32 cellular contexts compared by ENCODE assay signal in genomic region chr11:69921429-69922014, GRCh38.
A peak's percentile ranks its signal among the peaks of the same experiment; 100 is the strongest.
DNase-seq lines count a peak whose midpoint lies in the region; ATAC-seq, FAIRE-seq and TF ChIP-seq lines count a peak whose summit lies in the region.
"Had no signal": no experiment of that assay in that cellular context is flagged by ENCODE, and none has a peak within 500 bp of the region (broad histone marks: within the 10 kb centered on the region; RNA-seq: fewer than 3 reads in every experiment).

No MANE protein-coding gene starts in this region.

- peaks cover 4% of the 10 kb centered on the region for H3K4me1 Mint-ChIP-seq in activated T-cell treated with anti-CD3 and anti-CD28 coated beads, Interleukin-2, amount 50 U/mL, for 4 hours (ENCODE audit: low read depth)
- H3K4me1 Mint-ChIP-seq in CD14-positive monocyte, result no peaks in the 10 kb centered on the region
- H3K4me1 Mint-ChIP-seq: GM23338 had no signal

- 0 out of 2 replicates have a peak overlapping the region, but pooled peaks have one; percentile 48 for H2BK20ac ChIP-seq in H1 (ENCODE audit: low read length)

- intact Hi-C loops in CD14-positive monocyte (cut with micrococcal nuclease), result loop anchor here in 1 of 2 donors (5.0 kb wide), 1 partner anchor 271 kb away; no protein-coding TSS in a partner anchor

- POLR2A ChIA-PET in H1 (lab: Charles Lee; ENCODE audit: partially characterized antibody), result no interaction called here

- no peaks in the 10 kb centered on the region for H3K9me3 Mint-ChIP-seq in activated T-cell treated with anti-CD3 and anti-CD28 coated beads, Interleukin-2, amount 50 U/mL, for 4 hours
- peaks cover 2 to 8% (median 5%) of the 10 kb centered on the region in 7 donors for H3K9me3 Mint-ChIP-seq in CD14-positive monocyte
- H3K9me3 Mint-ChIP-seq: activated T-helper 1 cell treated with anti-CD3 and anti-CD28 coated beads, Interleukin-12 subunit alpha, Interleukin-12 subunit beta, Interleukin-2, Interleukin-4 antibody, amounts not matched to agents 30 ng/mL and 10 ng/mL and 1 ng/mL, durations not matched to agents 14 hours and 24 hours and 36 hours; GM23338; naive thymus-derived CD8-positive, alpha-beta T cell; T-helper 1 cell treated with Interleukin-12 subunit alpha and Interleukin-12 subunit beta and Interleukin-4 antibody, amounts not matched to agents 30 μg/mL and 1 μg/mL, for 36 hours had no signal

- no peak overlapping the region for H4K5ac ChIP-seq in H1 (ENCODE audit: insufficient read length, low read depth, low read length)

- no peak overlapping the region for H3K4me3 Mint-ChIP-seq in activated T-cell treated with anti-CD3 and anti-CD28 coated beads, Interleukin-2, amount 50 U/mL, for 4 hours
- no peak overlapping the region for H3K4me3 Mint-ChIP-seq in CD14-positive monocyte
- H3K4me3 Mint-ChIP-seq: activated naive CD8-positive, alpha-beta T cell; activated T-helper 1 cell treated with anti-CD3 and anti-CD28 coated beads, Interleukin-12 subunit alpha, Interleukin-12 subunit beta, Interleukin-2, Interleukin-4 antibody, amounts not matched to agents 30 ng/mL and 10 ng/mL and 1 ng/mL, durations not matched to agents 14 hours and 24 hours and 36 hours; GM23338; naive thymus-derived CD8-positive, alpha-beta T cell; T-helper 1 cell treated with Interleukin-12 subunit alpha and Interleukin-12 subunit beta and Interleukin-4 antibody, amounts not matched to agents 30 μg/mL and 1 μg/mL, for 36 hours had no signal

- no peak overlapping the region for H3K9ac ChIP-seq in H1 (replicated peaks in 1 of 4; ENCODE audit: extremely low read depth in 1 of 4, low read depth in 3 of 4, low read length in 3 of 4)
- peak overlapping the region; percentile 3 for H3K9ac ChIP-seq in neuronal stem cell (ENCODE audit: low read depth, low read length, poor library complexity)

- H3K23ac ChIP-seq in H1 (ENCODE audit: insufficient read length) (no peak overlapping the region), neuronal stem cell (ENCODE audit: low read depth, low read length, poor library complexity) (peak overlapping the region; percentile 90)

- H3K4me2 ChIP-seq in H1 (ENCODE audit: insufficient read depth in 1 of 2, low read depth in 2 of 2, low read length in 2 of 2), result no peak overlapping the region
- H3K4me2 ChIP-seq in neuronal stem cell (ENCODE audit: insufficient read depth, low read length, poor library complexity, severe bottlenecking), result no peak overlapping the region
- H3K4me2 ChIP-seq: GM23338 had no signal

- H3K9me3 ChIP-seq in H1 (ENCODE audit: insufficient read depth in 2 of 2, low read depth in 1 of 2, low read length in 1 of 2), result no peaks in the 10 kb centered on the region
- H3K9me3 ChIP-seq in neuronal stem cell (replicated peaks in 1 of 2; ENCODE audit: control insufficient read depth in 2 of 2, insufficient read depth in 1 of 2, low read depth in 1 of 2, low read length in 2 of 2), result no peaks in the 10 kb centered on the region
- H3K9me3 ChIP-seq: colonic mucosa, testis, uterus had no signal

- CTCF ChIA-PET in H1 (lab: Charles Lee; ENCODE audit: partially characterized antibody), result interaction anchor here (0.6 to 5.0 kb wide), 23 partner anchors 11 to 275 kb away, joined by 3 to 46 read pairs (median 4); no protein-coding TSS in a partner anchor

- TF ChIP-seq CTCF in CD14-positive monocyte (IDR thresholded peaks at IDR 0.05), result no peak
- TF ChIP-seq CTCF in H1 (IDR thresholded peaks at IDR 0.05; ENCODE audit: control extremely low read depth in 1 of 3, insufficient read depth in 1 of 3, low read depth in 1 of 3, low read length in 3 of 3), result no peak

- DNase-seq in activated T-cell treated with anti-CD3 and anti-CD28 coated beads, Interleukin-2, amount 50 U/mL, for 1 hour, result peak; percentile 7
- DNase-seq in activated T-cell treated with anti-CD3 and anti-CD28 coated beads, Interleukin-2, amount 50 U/mL, for 4 hours, result no peak
- peak; percentile 43 for DNase-seq in CD14-positive monocyte (ENCODE audit: low spot score)
- no peak for DNase-seq in H1 (ENCODE audit: low read depth in 1 of 2, low spot score in 2 of 2)
- no peak for DNase-seq in neuronal stem cell (ENCODE audit: low spot score)
- no peak for DNase-seq in NCI-H2227 (lab: John Stamatoyannopoulos, UW; ENCODE audit: unreplicated experiment)
- DNase-seq in NCI-H1105 (lab: John Stamatoyannopoulos, UW), result no peak
- DNase-seq: activated CD4-positive, CD25-positive, alpha-beta regulatory T cell; C1 segment of cervical spinal cord; colonic mucosa; COR-L47; DMS53; effector CD8-positive, alpha-beta T cell; KG1; NCI-H1092 treated with DMSO at 0.1 percent for 48 hours; NCI-H187; NCI-H82; occipital lobe; stimulated activated CD4-positive, alpha-beta T cell treated with anti-CD3 and anti-CD28 coated beads, Interleukin-2, amount 100 ng/mL, for 24 hours; stimulated activated naive CD8-positive, alpha-beta T cell treated with anti-CD3 and anti-CD28 coated beads, Interleukin-15, Interleukin-2, amounts not matched to agents 100 U/mL and 50 U/mL, for 24 hours; testis had no signal

- H2AK5ac ChIP-seq in H1 (ENCODE audit: low read depth, low read length), result no peak overlapping the region
- H2AK5ac ChIP-seq in neuronal stem cell (ENCODE audit: low read depth, low read length), result peak overlapping the region; percentile 93

- FAIRE-seq in H1 (lab: Jason Lieb, UNC), result no peak
- FAIRE-seq: G401.6 had no signal

- H4K91ac ChIP-seq in H1 (replicated peaks; ENCODE audit: insufficient read length, low read length), result no peak overlapping the region
- no peak overlapping the region for H4K91ac ChIP-seq in neuronal stem cell (ENCODE audit: low read depth, low read length, poor library complexity)

- peaks cover 1 to 14% (median 10%) of the 10 kb centered on the region in 4 experiments; a peak in 6 of 7 replicates for H3K27me3 ChIP-seq in H1 (replicated peaks in 1 of 4; ENCODE audit: control insufficient read depth in 3 of 4, extremely low read depth in 1 of 4, insufficient read depth in 3 of 4, low read length in 3 of 4)
- peaks cover 0 to 19% (median 19%) of the 10 kb centered on the region in 3 experiments for H3K27me3 ChIP-seq in neuronal stem cell (ENCODE audit: control insufficient read depth in 3 of 3, insufficient read depth in 3 of 3, low read depth in 1 of 3, low read length in 3 of 3)
- H3K27me3 ChIP-seq: colonic mucosa, testis, uterus had no signal

- H2AFZ ChIP-seq in H1 (ENCODE audit: low read length) (no peak overlapping the region), neuronal stem cell (ENCODE audit: low read length) (no peak overlapping the region)
- H2AFZ ChIP-seq: GM23338 had no signal

- H3K56ac ChIP-seq in H1 (replicated peaks; ENCODE audit: insufficient read length, low read depth, low read length), result no peak overlapping the region

- TF ChIP-seq RAD21 in H1 (IDR thresholded peaks at IDR 0.05 in 1 of 2, conservative IDR thresholded peaks at IDR 0.05 in 1 of 2; ENCODE audit: low read depth in 2 of 2, low read length in 2 of 2), result no peak

- H3K79me1 ChIP-seq in H1 (ENCODE audit: low read depth, low read length) (no peaks in the 10 kb centered on the region), neuronal stem cell (ENCODE audit: low read depth, low read length) (no peaks in the 10 kb centered on the region)

- H3K4me1 ChIP-seq in H1 (replicated peaks in 1 of 4; ENCODE audit: control insufficient read depth in 3 of 4, insufficient read depth in 4 of 4, low read length in 3 of 4), result peaks cover 0 to 3% (median 1%) of the 10 kb centered on the region in 4 experiments; a peak in 5 of 7 replicates
- H3K4me1 ChIP-seq in neuronal stem cell (ENCODE audit: control insufficient read depth in 2 of 2, insufficient read depth in 1 of 2, low read depth in 1 of 2, low read length in 2 of 2), result peaks cover 0 to 4% of the 10 kb centered on the region in 2 donors
- H3K4me1 ChIP-seq: colonic mucosa had no signal

- H3K18ac ChIP-seq in H1 (ENCODE audit: extremely low read depth, low read length) (no peak overlapping the region), neuronal stem cell (ENCODE audit: low read length) (peak overlapping the region; percentile 87)

- peaks cover 6% of the 10 kb centered on the region; the same call in 1 of the 2 replicates for H3K23me2 ChIP-seq in H1 (ENCODE audit: low read depth, low read length)

- no peak for ATAC-seq in activated T-cell treated with anti-CD3 and anti-CD28 coated beads, Interleukin-2, amount 50 U/mL, for 4 hours
- ATAC-seq in GM21576 (IDR thresholded peaks at IDR 0.05; ENCODE audit: unreplicated experiment), result no peak
- ATAC-seq: naive thymus-derived CD8-positive, alpha-beta T cell; stimulated activated naive CD8-positive, alpha-beta T cell treated with anti-CD3 and anti-CD28 coated beads, Interleukin-15, Interleukin-2, amounts not matched to agents 100 U/mL and 50 U/mL, for 24 hours had no signal

- H3K4ac ChIP-seq in H1 (replicated peaks; ENCODE audit: insufficient read length, low read depth, low read length) (no peak overlapping the region), neuronal stem cell (ENCODE audit: low read length) (no peak overlapping the region)

- H2BK120ac ChIP-seq in H1 (replicated peaks; ENCODE audit: low read depth, low read length), result no peak overlapping the region
- H2BK120ac ChIP-seq in neuronal stem cell (ENCODE audit: low read depth, low read length), result no peak overlapping the region

- H2BK5ac ChIP-seq in H1 (ENCODE audit: low read depth, low read length), result no peak overlapping the region
- no peak overlapping the region for H2BK5ac ChIP-seq in neuronal stem cell (ENCODE audit: low read length)

- no peaks in the 10 kb centered on the region for H3K79me2 ChIP-seq in H1 (ENCODE audit: control insufficient read depth in 1 of 2, insufficient read depth in 2 of 2, low read length in 2 of 2)

- peaks cover 0 to 5% of the 10 kb centered on the region in 2 experiments for H4K20me1 ChIP-seq in H1 (replicated peaks in 1 of 2; ENCODE audit: control insufficient read depth in 1 of 2, insufficient read depth in 2 of 2, low read length in 2 of 2)

- H3K36me3 Mint-ChIP-seq in activated T-cell treated with anti-CD3 and anti-CD28 coated beads, Interleukin-2, amount 50 U/mL, for 4 hours (ENCODE audit: insufficient read depth), result no peaks in the 10 kb centered on the region
- no peaks in the 10 kb centered on the region for H3K36me3 Mint-ChIP-seq in CD14-positive monocyte
- H3K36me3 Mint-ChIP-seq: activated naive CD8-positive, alpha-beta T cell had no signal

- H2BK15ac ChIP-seq in H1 (ENCODE audit: low read length), result no peak overlapping the region
- peak overlapping the region; percentile 86 for H2BK15ac ChIP-seq in neuronal stem cell (ENCODE audit: low read length)

- H4K8ac ChIP-seq in H1 (ENCODE audit: extremely low read depth, insufficient read depth, low read length) (peak overlapping the region; percentile 66; the same call in 1 of the 2 replicates), neuronal stem cell (ENCODE audit: low read depth, low read length) (peak overlapping the region; percentile 72)

- H3K27ac ChIP-seq in H1 (ENCODE audit: low read depth, low read length) (no peak overlapping the region), neuronal stem cell (replicated peaks; ENCODE audit: low read length) (no peak overlapping the region)
- H3K27ac ChIP-seq: colonic mucosa, epithelial cell of prostate, SK-N-MC, testis, uterus had no signal

- no peak overlapping the region for H3K14ac ChIP-seq in H1 (ENCODE audit: insufficient read length)
- H3K14ac ChIP-seq in neuronal stem cell (ENCODE audit: low read length), result no peak overlapping the region

- 89% methylated on average over 18 of the region's 18 CpGs; no CpG with 5 or more reads in 1 of the 2 experiments for WGBS in H1 (ENCODE audit: extremely low coverage in 1 of 2, insufficient coverage in 1 of 2, insufficient read length in 1 of 2, insufficient replicate concordance in 2 of 2, low coverage in 1 of 2, low lambda C conversion rate in 2 of 2, missing lambda C conversion rate in 1 of 2), 2 experiments
- no CpG with 5 or more reads among the region's 18 CpGs for WGBS in neuronal stem cell (ENCODE audit: extremely low coverage in 2 of 2, insufficient read length in 2 of 2, insufficient replicate concordance in 1 of 2), 2 donors

- H3K27me3 Mint-ChIP-seq in activated T-cell treated with anti-CD3 and anti-CD28 coated beads, Interleukin-2, amount 50 U/mL, for 4 hours (ENCODE audit: low read depth), result peaks cover 45% of the 10 kb centered on the region
- H3K27me3 Mint-ChIP-seq in CD14-positive monocyte (ENCODE audit: low read depth in 3 of 3), result peaks cover 28 to 54% (median 39%) of the 10 kb centered on the region in 3 donors

- no peak overlapping the region for H3K4me3 ChIP-seq in H1 (ENCODE audit: extremely low read depth in 1 of 4, insufficient read depth in 2 of 4, low read depth in 3 of 4, low read length in 4 of 4)
- peak overlapping the region in 1 of 2 donors; percentile 28 for H3K4me3 ChIP-seq in neuronal stem cell (ENCODE audit: low read length in 2 of 2)
- H3K4me3 ChIP-seq: colonic mucosa, GM23338, lung, SK-N-MC, testis, uterus had no signal

- no peak for TF ChIP-seq EP300 in H1 (IDR thresholded peaks at IDR 0.05; ENCODE audit: borderline replicate concordance in 1 of 2, low read depth in 2 of 2, low read length in 2 of 2)

- no peaks in the 10 kb centered on the region for H3K36me3 ChIP-seq in H1 (ENCODE audit: control insufficient read depth in 2 of 4, insufficient read depth in 4 of 4, low read length in 3 of 4)
- no peaks in the 10 kb centered on the region for H3K36me3 ChIP-seq in neuronal stem cell (replicated peaks in 1 of 2; ENCODE audit: control insufficient read depth in 2 of 2, insufficient read depth in 2 of 2, low read length in 2 of 2)
- H3K36me3 ChIP-seq: colonic mucosa, uterus had no signal

- TF ChIP-seq POLR2A in H1 (IDR thresholded peaks at IDR 0.05; ENCODE audit: control extremely low read depth in 1 of 2, low read depth in 2 of 2, low read length in 2 of 2), result no peak

- H3K27ac Mint-ChIP-seq in CD14-positive monocyte, result no peak overlapping the region
- H3K27ac Mint-ChIP-seq: activated naive CD8-positive, alpha-beta T cell; activated T-helper 1 cell treated with anti-CD3 and anti-CD28 coated beads, Interleukin-12 subunit alpha, Interleukin-12 subunit beta, Interleukin-2, Interleukin-4 antibody, amounts not matched to agents 30 ng/mL and 10 ng/mL and 1 ng/mL, durations not matched to agents 14 hours and 24 hours and 36 hours; GM23338; T-helper 1 cell treated with Interleukin-12 subunit alpha and Interleukin-12 subunit beta and Interleukin-4 antibody, amounts not matched to agents 30 μg/mL and 1 μg/mL, for 36 hours had no signal

- H2BK12ac ChIP-seq in H1 (ENCODE audit: low read depth, low read length), result no peak overlapping the region
- H2BK12ac ChIP-seq in neuronal stem cell (ENCODE audit: low read length), result peak overlapping the region; percentile 49

Comparison
In these comparisons a context has a peak if more than half of its experiments do, and no peak if none do; other contexts are left out.
1. DNase-seq: peak in activated T-cell treated with anti-CD3 and anti-CD28 coated beads, Interleukin-2, amount 50 U/mL, for 1 hour (single experiment) and CD14-positive monocyte (single experiment); none in activated T-cell treated with anti-CD3 and anti-CD28 coated beads, Interleukin-2, amount 50 U/mL, for 4 hours (single experiment), H1 (0 of 2), neuronal stem cell (single experiment), NCI-H2227 (single experiment) and NCI-H1105 (single experiment).